1 cellular context compared by ENCODE assay signal in genomic region chr17:42399948-42400843, GRCh38.
TF ChIP-seq lines count a peak whose summit lies in the region.

No MANE protein-coding gene starts in this region.

TF ChIP-seq in GM12878, 131 proteins besides CTCF, POLR2A, EP300 and RAD21:
- TF ChIP-seq ZBTB33 (IDR thresholded peaks at IDR 0.05): no peak
- TF ChIP-seq MTA3 (IDR thresholded peaks at IDR 0.05; ENCODE audit: borderline replicate concordance, low read length): no peak
- TF ChIP-seq MEF2B (IDR thresholded peaks at IDR 0.05; ENCODE audit: partially characterized antibody, poor library complexity, severe bottlenecking): no peak
- no peak for TF ChIP-seq SIX5 (IDR thresholded peaks at IDR 0.05; ENCODE audit: low read depth, low read length, severe bottlenecking)
- TF ChIP-seq SPI1 (IDR thresholded peaks at IDR 0.05; ENCODE audit: borderline replicate concordance, insufficient read depth, low read depth, low read length): peak; percentile 46; the same call in 1 of the 2 replicates
